In genomic region chr4:16083217-16084191, GRCh38 we compare ENCODE assay signal across 8 cellular contexts. TPM values are rescaled to one million over a fixed set of nuclear protein-coding genes. Genes with fewer than 3 reads are reported as not detected.
DNase-seq lines count a peak whose midpoint lies in the region; ATAC-seq and TF ChIP-seq lines count a peak whose summit lies in the region.

PROM1 (minus strand) TSS chr4:16084023; CDS start chr4:16075906, 8,117 bp downstream.

- TF ChIP-seq CTCF in esophagus squamous epithelium (IDR thresholded peaks at IDR 0.05) (no peak), neural cell (IDR thresholded peaks at IDR 0.05; ENCODE audit: poor library complexity, severe bottlenecking) (no peak)

- H3K27me3 ChIP-seq in esophagus squamous epithelium (peaks cover 12 to 90% (median 16%) of the 10 kb centered on the region in 4 donors), neural cell (ENCODE audit: insufficient read depth, low read depth, low read length) (peaks cover 35% of the 10 kb centered on the region)

- intact Hi-C loops in esophagus squamous epithelium (cut with DNase I), result no loop called here

- TF ChIP-seq EP300 in neural cell (conservative IDR thresholded peaks at IDR 0.05; ENCODE audit: poor library complexity, severe bottlenecking), result no peak

- H2AFZ ChIP-seq in neural cell (ENCODE audit: low read depth, low read length), result peak within 1 kb of the TSS; percentile 27

- peak within 1 kb of the TSS; percentile 71 for H3K4me2 ChIP-seq in neural cell (ENCODE audit: low read length)

- peaks cover 10 to 30% (median 22%) of the 10 kb centered on the region in 3 donors for H3K4me1 ChIP-seq in esophagus squamous epithelium

- peak within 1 kb of the TSS; percentile 6; the same call in 1 of the 2 replicates for H3K4me3 ChIP-seq in GM08714 (ENCODE audit: low read length)
- peak within 1 kb of the TSS; percentile 20 to 66 (median 42) for H3K4me3 ChIP-seq in esophagus squamous epithelium
- peak within 1 kb of the TSS; percentile 79 for H3K4me3 ChIP-seq in neural cell (ENCODE audit: low read length)

- H3K79me2 ChIP-seq in neural cell (replicated peaks; ENCODE audit: insufficient read depth, low read length), result peaks cover 6% of the 10 kb centered on the region

- no peak for TF ChIP-seq RAD21 in neural cell (conservative IDR thresholded peaks at IDR 0.05)

- no peaks in the 10 kb centered on the region for H3F3A ChIP-seq in neural cell (ENCODE audit: insufficient read depth, low read length, poor library complexity, severe bottlenecking)

- H3K36me3 ChIP-seq in esophagus squamous epithelium, result no peaks in the 10 kb centered on the region
- H3K36me3 ChIP-seq in neural cell (ENCODE audit: insufficient read depth, low read length), result no peaks in the 10 kb centered on the region

- WGBS in esophagus squamous epithelium, 2 donors, result 4 to 83% methylated on average over 1 to 25 of the region's 83 CpGs

- peak within 1 kb of the TSS in 1 of 4 donors; percentile 41 for H3K27ac ChIP-seq in esophagus squamous epithelium
- no peak within 1 kb of the TSS for H3K27ac ChIP-seq in neural cell (ENCODE audit: low read length)

- no peaks in the 10 kb centered on the region for H4K20me1 ChIP-seq in neural cell (ENCODE audit: insufficient read depth)

- peak within 1 kb of the TSS; percentile 50 for H3K9ac ChIP-seq in neural cell (ENCODE audit: low read length)

- no peak for TF ChIP-seq POLR2A in esophagus squamous epithelium (IDR thresholded peaks at IDR 0.05)

- H3K9me3 ChIP-seq in esophagus squamous epithelium (no peaks in the 10 kb centered on the region), neural cell (ENCODE audit: low read length) (no peaks in the 10 kb centered on the region)

- H3K9me2 ChIP-seq in neural cell (ENCODE audit: insufficient read depth, low read length), result no peaks in the 10 kb centered on the region

- peak; percentile 44 for DNase-seq in NCI-H82 treated with DMSO at 0.1 percent for 48 hours (lab: John Stamatoyannopoulos, UW; ENCODE audit: unreplicated experiment)
- no peak for DNase-seq in esophagus squamous epithelium (lab: John Stamatoyannopoulos, UW)
- DNase-seq in C1 segment of cervical spinal cord (lab: John Stamatoyannopoulos, UW), result no peak

- no peak for ATAC-seq in GM18519 (IDR thresholded peaks at IDR 0.05; ENCODE audit: low FRiP score, unreplicated experiment)
- ATAC-seq in GM19395 (IDR thresholded peaks at IDR 0.05; ENCODE audit: unreplicated experiment), result no peak
- no peak for ATAC-seq in GM21367 (IDR thresholded peaks at IDR 0.05; ENCODE audit: unreplicated experiment)

TF ChIP-seq in neural cell, 6 proteins besides CTCF, POLR2A, EP300 and RAD21:
- peak; percentile 38 for TF ChIP-seq EZH2 (IDR thresholded peaks at IDR 0.05; ENCODE audit: borderline replicate concordance, insufficient read depth, low read length, poor library complexity, severe bottlenecking)
- TF ChIP-seq TAF1 (IDR thresholded peaks at IDR 0.05; ENCODE audit: low read depth), result no peak

RNA-seq across cellular contexts. Expression of gene PROM1, which starts in this region (rescaled TPM):
- total RNA-seq in esophagus squamous epithelium, result 1 to 10 TPM in 2 of 4 donors, under 1 TPM in 1, not detected in 1; 0.13 to 6.7 (median 1.7) TPM
- polyA plus RNA-seq in neural cell, result 1.1 and 2.3 TPM in 2 replicates
- 3.2 and 3.8 TPM in 2 replicates for polyA minus RNA-seq in neural cell

Comparison
In these comparisons a context has a peak if more than half of its experiments do, and no peak if none do; other contexts are left out.
1. H3K4me3 ChIP-seq: peak in every context shown above with its lines; median percentile 79 in neural cell; 42 in esophagus squamous epithelium; 6 in GM08714.